Comparison of ENCODE assay signal across 4 cellular contexts in genomic region chr21:43130094-43130493, GRCh38. TPM values are rescaled to one million over a fixed set of nuclear protein-coding genes. Genes with fewer than 3 reads are reported as not detected.
"Had no signal": no experiment of that assay in that cellular context is flagged by ENCODE, and none has a peak within 500 bp of the region (broad histone marks: within the 10 kb centered on the region; RNA-seq: fewer than 3 reads in every experiment).

No MANE protein-coding gene starts in this region.

RNA-seq across cellular contexts. Expression of gene CRYAA, which starts 38.7 kb away (rescaled TPM):
- total RNA-seq: LHCN-M2, M059J, MCF 10A, NCI-H460 had no signal
